Comparison of ENCODE assay signal across 8 cellular contexts in the genomic region with DNA sequence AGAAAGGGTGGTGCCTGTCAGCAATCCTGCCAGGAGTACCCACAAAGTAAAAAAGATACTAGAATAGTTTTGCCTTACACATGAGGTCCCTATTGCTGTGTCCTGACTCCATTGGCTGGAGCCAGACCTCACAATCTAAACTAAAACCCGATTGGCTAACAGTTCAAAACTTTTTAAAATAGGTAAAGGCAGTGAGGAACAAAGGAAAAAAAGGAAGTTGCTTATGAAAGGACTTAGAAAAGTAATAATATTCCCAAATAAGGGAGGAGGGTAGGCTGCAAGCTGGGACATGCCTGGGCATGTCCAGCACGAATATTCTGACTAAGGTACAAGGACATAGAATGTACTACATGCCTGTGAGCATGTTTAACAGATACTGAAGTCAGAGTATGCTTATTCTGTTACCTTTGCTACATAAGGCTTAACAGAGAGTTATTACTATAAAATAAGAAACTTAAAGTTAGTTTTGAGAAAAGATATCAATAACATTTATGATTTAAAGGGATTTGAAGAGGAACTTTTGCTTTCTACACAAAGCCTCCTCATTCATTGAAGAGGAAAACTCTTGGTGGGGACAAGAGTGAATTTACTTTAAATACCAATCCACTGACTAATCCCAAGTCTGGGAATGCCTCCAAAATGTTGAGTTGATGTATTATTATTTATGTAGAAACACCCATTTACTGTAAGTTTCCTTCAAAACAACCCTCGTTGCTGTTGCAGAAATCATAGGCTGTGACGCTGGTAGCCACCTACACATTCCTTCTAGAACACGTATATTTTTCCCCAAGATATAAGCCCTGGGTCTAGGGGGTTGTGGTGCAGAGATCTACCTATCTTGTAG. TPM values are rescaled to one million over a fixed set of nuclear protein-coding genes. Genes with fewer than 3 reads are reported as not detected.
DNase-seq lines count a peak whose midpoint lies in the region; ATAC-seq and TF ChIP-seq lines count a peak whose summit lies in the region.

No MANE protein-coding gene starts in this region.

- intact Hi-C loops in PC-9 (cut with micrococcal nuclease; ENCODE audit: unreplicated experiment): loop anchor here (1.0 kb wide), 1 partner anchor 9 kb away; no protein-coding TSS in a partner anchor

- no peaks in the 10 kb centered on the region for H3K9me3 Mint-ChIP-seq in osteocyte (ENCODE audit: unreplicated experiment)

- no peaks in the 10 kb centered on the region for H3K9me2 ChIP-seq in PC-9 (ENCODE audit: insufficient read depth)

- H4K20me1 ChIP-seq in PC-9 (ENCODE audit: insufficient read depth): no peaks in the 10 kb centered on the region

- peak overlapping the region; percentile 35; the same call in 1 of the 2 replicates for H3K4me3 ChIP-seq in PC-9

- no peaks in the 10 kb centered on the region for H3K79me2 ChIP-seq in PC-9 (ENCODE audit: low read depth)

- peaks cover 43% of the 10 kb centered on the region for H3K4me1 ChIP-seq in PC-9 (replicated peaks; ENCODE audit: insufficient read depth)

- POLR2A ChIA-PET in PC-9 (lab: Charles Lee; ENCODE audit: unreplicated experiment): no interaction called here

- peak overlapping the region; percentile 30 for H3K4me3 Mint-ChIP-seq in osteocyte (ENCODE audit: unreplicated experiment)

- no peak for TF ChIP-seq CTCF in PC-9 (conservative IDR thresholded peaks at IDR 0.05)
- no peak for TF ChIP-seq CTCF in osteocyte (IDR thresholded peaks at IDR 0.05)

- ATAC-seq in GM18511 (IDR thresholded peaks at IDR 0.05; ENCODE audit: unreplicated experiment): no peak

- peak overlapping the region; percentile 62 for H2AFZ ChIP-seq in PC-9

- no TSS peak for BruUV-seq in PC-9 (replicated peaks; lab: Mats Ljungman, UMichigan)

- peaks cover 24% of the 10 kb centered on the region for H3F3A ChIP-seq in PC-9 (ENCODE audit: insufficient read depth, low read depth)

- no peaks in the 10 kb centered on the region for H3K27me3 ChIP-seq in PC-9 (ENCODE audit: insufficient read depth, low read depth)

- CTCF ChIA-PET in PC-9 (lab: Charles Lee): no interaction called here

- peak overlapping the region; percentile 81 for H3K27ac ChIP-seq in PC-9
- peak overlapping the region; percentile 92 for H3K27ac ChIP-seq in epithelial cell of prostate

- peaks cover 46% of the 10 kb centered on the region for H3K4me1 Mint-ChIP-seq in osteocyte (ENCODE audit: unreplicated experiment)

- peak; percentile 48 for DNase-seq in GDM1 (lab: John Stamatoyannopoulos, UW)
- DNase-seq in PC-9: peak; percentile 39 to 84
- peak; percentile 61 for DNase-seq in epithelial cell of prostate (ENCODE audit: low read depth, low spot score)
- no peak for DNase-seq in osteocyte (ENCODE audit: extremely low spot score, unreplicated experiment)
- no peak for DNase-seq in NCI-H146 (lab: John Stamatoyannopoulos, UW)
- no peak for DNase-seq in NCI-H187 treated with DMSO at 0.1 percent for 48 hours (lab: John Stamatoyannopoulos, UW)
- no peak for DNase-seq in NCI-H2171 treated with DMSO at 0.1 percent for 48 hours (lab: John Stamatoyannopoulos, UW)

- H3K27ac Mint-ChIP-seq in osteocyte (ENCODE audit: unreplicated experiment): peak overlapping the region; percentile 96

- H3K9me3 ChIP-seq in PC-9 (ENCODE audit: insufficient read depth, low read depth): 0 out of 2 replicates have a peak, but pooled peaks cover 3% of the 10 kb centered on the region

- H3K36me3 ChIP-seq in PC-9 (ENCODE audit: low read depth): no peaks in the 10 kb centered on the region

- H3K27me3 Mint-ChIP-seq in osteocyte (ENCODE audit: unreplicated experiment): no peaks in the 10 kb centered on the region

- H3K36me3 Mint-ChIP-seq in osteocyte (ENCODE audit: unreplicated experiment): no peaks in the 10 kb centered on the region

- H3K4me2 ChIP-seq in PC-9: peak overlapping the region; percentile 74

RNA-seq across cellular contexts. Expression of a gene that starts 8.2 kb away (rescaled TPM):
- total RNA-seq in PC-9 (2021) (53.3 and 65.8 TPM in 2 replicates), osteocyte (63.2 and 67.0 TPM in 2 replicates)

Comparison
In these comparisons a context has a peak if more than half of its experiments do, and no peak if none do; other contexts are left out.
1. DNase-seq: peak in GDM1 (single experiment), PC-9 (2 of 2) and epithelial cell of prostate (single experiment); none in osteocyte (single experiment), NCI-H146 (single experiment), NCI-H187 treated with DMSO at 0.1 percent for 48 hours (single experiment) and NCI-H2171 treated with DMSO at 0.1 percent for 48 hours (single experiment).